In genomic region chr22:29480512-29481264, GRCh38 we compare ENCODE assay signal across 9 cellular contexts. TPM values are rescaled to one million over a fixed set of nuclear protein-coding genes. Genes with fewer than 3 reads are reported as not detected.
DNase-seq lines count a peak whose midpoint lies in the region; ATAC-seq and TF ChIP-seq lines count a peak whose summit lies in the region.
"Had no signal": no experiment of that assay in that cellular context is flagged by ENCODE, and none has a peak within 500 bp of the region (broad histone marks: within the 10 kb centered on the region; RNA-seq: fewer than 3 reads in every experiment).

No MANE protein-coding gene starts in this region.

- no peaks in the 10 kb centered on the region for H3K36me3 ChIP-seq in ovary

- intact Hi-C loops in ovary (cut with DNase I), result no loop called here

- H3K27me3 ChIP-seq in ovary, result no peaks in the 10 kb centered on the region

- in situ Hi-C loops in GM13976 (cut with MboI; ENCODE audit: low sequenced_read_pairs, unreplicated experiment), result no loop called here

- DNase-seq in HS-5 (ENCODE audit: low read depth), result peak; percentile 41
- peak; percentile 26 for DNase-seq in activated T-cell treated with anti-CD3 and anti-CD28 coated beads, Interleukin-2, amount 50 U/mL, for 1 hour
- peak; percentile 17 for DNase-seq in fibroblast of the conjunctiva (ENCODE audit: low read depth)
- peak; percentile 33 to 84 (median 73) for DNase-seq in ovary
- no peak for DNase-seq in GM13976 (ENCODE audit: low spot score)
- no peak for DNase-seq in NCI-H187 (lab: John Stamatoyannopoulos, UW)
- no peak for DNase-seq in hippocampal formation (lab: John Stamatoyannopoulos, UW)

- no peak for TF ChIP-seq EP300 in ovary (IDR thresholded peaks at IDR 0.05)

- peak overlapping the region; percentile 11 for H3K4me3 ChIP-seq in ovary

- no peak for TF ChIP-seq POLR2A in ovary (IDR thresholded peaks at IDR 0.05)

- H3K4me1 ChIP-seq in ovary (ENCODE audit: insufficient read depth), result peaks cover 32% of the 10 kb centered on the region

- no peak for ATAC-seq in HG02973 (IDR thresholded peaks at IDR 0.05; ENCODE audit: unreplicated experiment)

- TF ChIP-seq CTCF in ovary (IDR thresholded peaks at IDR 0.05) (no peak), GM13976 (IDR thresholded peaks at IDR 0.05; ENCODE audit: borderline replicate concordance, control extremely low read depth, extremely low read depth, insufficient read depth, missing control alignments) (no peak)

- peak overlapping the region in 1 of 2 donors; percentile 62 for H3K27ac ChIP-seq in ovary

- 2 to 7% (median 5%) methylated on average over 60 to 107 of the region's 107 CpGs for WGBS in ovary, 3 donors

- no peaks in the 10 kb centered on the region for H3K9me3 ChIP-seq in ovary

RNA-seq across cellular contexts. Expression of gene NEFH, which starts 0.7 kb away (rescaled TPM):
- 10 to 100 TPM in 5 of 7 donors, 1 to 10 TPM in 2; 2.6 to 30.6 (median 12.4) TPM for total RNA-seq in ovary
- 10 to 100 TPM in 1 of 2 donors, 1 to 10 TPM in 1; 7.2 to 26.6 TPM for polyA plus RNA-seq in ovary

RNA-seq across cellular contexts. Expression of gene RFPL1, which starts 42.3 kb away (rescaled TPM):
- total RNA-seq in ovary, result not detected
- polyA plus RNA-seq in ovary, result not detected
- total RNA-seq: skeletal muscle tissue had no signal

Comparison
In these comparisons a context has a peak if more than half of its experiments do, and no peak if none do; other contexts are left out.
1. DNase-seq: peak in HS-5 (single experiment), activated T-cell treated with anti-CD3 and anti-CD28 coated beads, Interleukin-2, amount 50 U/mL, for 1 hour (single experiment), fibroblast of the conjunctiva (single experiment) and ovary (5 of 5); none in GM13976 (single experiment), NCI-H187 (0 of 2) and hippocampal formation (0 of 2).